ENCODE assay signal across 1 cellular context in the genomic region with DNA sequence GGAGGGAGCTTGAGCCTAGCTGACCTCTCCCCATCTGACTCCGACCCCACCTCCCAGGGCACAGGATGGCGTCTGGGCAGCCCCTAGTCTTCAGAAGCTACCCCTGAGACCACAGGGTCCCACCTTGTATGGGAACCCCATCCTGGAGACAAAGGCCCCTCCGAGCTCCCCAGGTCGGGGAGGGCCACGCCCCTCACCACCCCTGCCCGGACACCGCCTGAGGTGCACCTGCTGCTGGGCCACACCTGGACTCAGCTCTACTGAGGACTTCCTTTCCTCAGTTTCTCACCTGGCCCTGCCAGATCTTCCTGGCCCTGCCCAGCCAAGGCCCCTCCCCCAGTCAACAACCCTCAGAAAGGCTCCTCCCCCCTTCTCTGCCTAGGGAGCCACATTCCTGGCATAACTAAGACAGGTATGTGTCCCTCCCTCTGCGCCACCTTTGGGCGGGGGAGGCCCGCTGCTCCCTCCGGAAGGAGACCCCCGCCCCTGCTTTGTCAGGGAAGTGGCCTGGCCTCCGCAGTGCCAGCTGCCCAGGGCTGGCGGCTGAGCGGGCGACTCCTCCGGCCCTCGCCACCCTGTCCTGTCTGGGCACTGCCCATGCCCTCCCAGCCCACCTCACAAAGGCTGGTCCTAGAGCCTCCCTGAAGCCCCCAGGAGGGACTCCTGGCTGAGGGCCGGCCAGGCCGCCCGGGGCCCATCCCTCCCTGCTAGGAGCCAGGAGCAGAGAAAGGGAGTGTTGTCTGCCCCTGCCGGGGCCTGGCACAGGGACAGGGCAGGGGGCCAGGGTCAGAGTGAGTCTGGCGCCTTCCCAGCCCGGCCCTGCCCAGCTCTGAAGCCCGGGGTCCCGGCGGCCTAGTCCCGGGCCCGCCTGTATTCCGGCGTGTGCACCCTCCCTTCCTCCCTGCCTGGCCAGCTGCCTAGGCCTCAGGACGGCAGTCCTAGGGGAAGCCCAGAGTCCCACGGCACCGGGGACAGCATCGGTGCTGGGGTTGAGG.
TF ChIP-seq lines count a peak whose summit lies in the region.

No MANE protein-coding gene starts in this region.

TF ChIP-seq in A549, 52 proteins besides CTCF, POLR2A, EP300 and RAD21:
- TF ChIP-seq RNF2 (IDR thresholded peaks at IDR 0.05; ENCODE audit: borderline replicate concordance, low read depth) (no peak), GATA3 (IDR thresholded peaks at IDR 0.05; ENCODE audit: borderline replicate concordance) (peak; percentile 41; the same call in 1 of the 2 replicates), FOSL2 (IDR thresholded peaks at IDR 0.05) (no peak), FOSL2 (CRISPR knock-in tag; IDR thresholded peaks at IDR 0.05) (0 out of 2 replicates have a peak, but pooled peaks have one; percentile 19), JUN (IDR thresholded peaks at IDR 0.05) (peak in 1 of 2 experiments; percentile 31; a peak in 1 of 5 replicates), RFX5 (IDR thresholded peaks at IDR 0.05) (no peak), TFCP2L1 (CRISPR knock-in tag; IDR thresholded peaks at IDR 0.05) (no peak)
- TF ChIP-seq, protein P1, sequence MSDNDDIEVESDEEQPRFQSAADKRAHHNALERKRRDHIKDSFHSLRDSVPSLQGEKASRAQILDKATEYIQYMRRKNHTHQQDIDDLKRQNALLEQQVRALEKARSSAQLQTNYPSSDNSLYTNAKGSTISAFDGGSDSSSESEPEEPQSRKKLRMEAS (IDR thresholded peaks at IDR 0.05), result 0 out of 2 replicates have a peak, but pooled peaks have one; percentile 14
